Comparison of ENCODE assay signal across 8 cellular contexts in the genomic region with DNA sequence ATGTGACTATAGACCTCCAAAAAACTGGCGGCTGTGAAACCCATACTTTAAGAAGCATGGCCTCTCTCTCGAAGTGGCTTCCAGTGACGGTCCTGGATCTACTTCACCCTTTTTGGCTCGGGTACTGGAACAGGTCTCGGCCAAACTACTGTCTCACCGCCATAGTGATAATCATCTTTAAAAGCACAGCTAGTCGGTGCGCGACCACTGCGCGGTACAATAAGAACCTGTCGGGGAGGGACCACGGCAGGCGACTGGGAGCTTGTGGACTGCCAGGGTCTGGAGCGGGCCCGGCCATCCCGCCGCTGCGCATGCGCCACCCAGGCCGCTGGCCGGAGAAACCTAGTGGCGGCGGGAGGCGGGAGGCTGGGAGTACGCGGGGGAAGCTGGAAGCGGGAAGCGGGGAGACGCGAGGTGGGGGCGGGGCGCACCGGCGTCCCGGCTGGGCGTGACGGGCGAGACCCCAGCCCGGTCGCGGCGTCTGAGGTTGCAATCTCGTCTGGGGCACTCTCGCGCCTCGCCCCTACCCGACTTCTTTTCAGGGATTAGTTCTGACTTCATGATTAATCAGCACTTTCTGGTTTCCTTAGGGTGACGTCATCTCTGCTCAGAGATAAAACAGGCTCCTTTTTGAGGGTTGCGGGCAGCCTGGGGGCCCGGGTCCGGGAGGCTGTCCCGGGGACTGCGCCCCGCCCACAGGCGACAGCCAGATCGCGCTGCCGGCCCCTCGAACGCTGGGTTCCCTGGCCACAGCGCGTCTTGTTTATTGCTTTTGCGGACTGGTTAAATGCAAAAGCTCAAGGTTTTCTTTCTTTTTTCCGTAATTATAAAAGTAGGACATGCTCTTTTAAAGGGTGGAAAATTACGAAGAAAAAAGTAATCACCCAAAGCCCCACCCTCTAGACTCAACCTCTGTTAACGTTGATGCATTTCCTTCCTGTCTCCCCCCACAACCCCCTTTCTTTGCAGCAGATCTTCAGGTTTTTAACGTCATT.
DNase-seq lines count a peak whose midpoint lies in the region; ATAC-seq, FAIRE-seq and TF ChIP-seq lines count a peak whose summit lies in the region.

No MANE protein-coding gene starts in this region.

- H3K9me3 ChIP-seq in kidney (ENCODE audit: control insufficient read depth in 1 of 2, low read length in 2 of 2): no peaks in the 10 kb centered on the region

- FAIRE-seq in kidney (lab: Jason Lieb, UNC): no peak

- peak overlapping the region; percentile 88 to 91 for H3K9ac ChIP-seq in kidney (ENCODE audit: low read length in 2 of 2)

- ATAC-seq in GM18858 (IDR thresholded peaks at IDR 0.05; ENCODE audit: unreplicated experiment): peak; percentile 68
- peak; percentile 79 for ATAC-seq in HG03066 (IDR thresholded peaks at IDR 0.05; ENCODE audit: low read depth, unreplicated experiment)

- peak overlapping the region; percentile 66 to 79 for H3K4me3 ChIP-seq in kidney (ENCODE audit: low read length in 2 of 2)

- peak overlapping the region; percentile 89 to 96 for H3K27ac ChIP-seq in kidney (ENCODE audit: low read depth in 2 of 2, low read length in 2 of 2)

- H3K36me3 ChIP-seq in kidney (ENCODE audit: control insufficient read depth in 1 of 2, insufficient read depth in 2 of 2, low read length in 2 of 2): no peaks in the 10 kb centered on the region

- intact Hi-C loops in kidney (cut with DNase I): no loop called here

- H3K4me1 ChIP-seq in kidney (ENCODE audit: control insufficient read depth in 1 of 2, insufficient read depth in 1 of 2, low read depth in 1 of 2, low read length in 2 of 2): peaks cover 2 to 9% of the 10 kb centered on the region in 2 donors

- DNase-seq in 8988T (peak; percentile 46), NCI-H345 (lab: John Stamatoyannopoulos, UW) (peak; percentile 81), cerebellar nuclear complex (lab: John Stamatoyannopoulos, UW) (peak; percentile 29 to 67), kidney (peak; percentile 95)
- peak; percentile 79 for DNase-seq in activated CD4-positive, CD25-positive, alpha-beta regulatory T cell treated with anti-CD3 and anti-CD28 coated beads, Interleukin-2, amount 50 U/mL, for 72 hours
- DNase-seq in stimulated activated CD4-positive, alpha-beta T cell treated with anti-CD3 and anti-CD28 coated beads, Interleukin-15, amount 100 ng/mL, for 1 hour (ENCODE audit: low read depth in 1 of 2, low spot score in 1 of 2): peak; percentile 59

- TF ChIP-seq CTCF in kidney (IDR thresholded peaks at IDR 0.05; ENCODE audit: borderline replicate concordance, extremely low read depth, insufficient read depth): peak; percentile 22

Comparison
In these comparisons a context has a peak if more than half of its experiments do, and no peak if none do; other contexts are left out.
1. Peak in every context shown above with its lines: DNase-seq, ATAC-seq, H3K4me3 ChIP-seq and H3K27ac ChIP-seq.